8 cellular contexts compared by ENCODE assay signal in genomic region chr1:179025975-179026812, GRCh38. TPM values are rescaled to one million over a fixed set of nuclear protein-coding genes. Genes with fewer than 3 reads are reported as not detected.
DNase-seq lines count a peak whose midpoint lies in the region; ATAC-seq and TF ChIP-seq lines count a peak whose summit lies in the region.

No MANE protein-coding gene starts in this region.

- peak overlapping the region; percentile 78 to 93 (median 90) for H3K27ac Mint-ChIP-seq in nephron
- peak overlapping the region; percentile 95 for H3K27ac Mint-ChIP-seq in stimulated activated naive CD8-positive, alpha-beta T cell treated with anti-CD3 and anti-CD28 coated beads, Interleukin-15, Interleukin-2, amounts not matched to agents 100 ng/mL and 50 ng/mL, for 24 hours

- intact Hi-C loops in Panc1 (cut with micrococcal nuclease; ENCODE audit: unreplicated experiment) = no loop called here

- peak overlapping the region; percentile 90 for H3K9ac ChIP-seq in HUES48 (ENCODE audit: low read depth, low read length)

- ATAC-seq in GM21390 (IDR thresholded peaks at IDR 0.05; ENCODE audit: unreplicated experiment) (peak; percentile 72), Panc1 (peak; percentile 95)

- H3K4me1 Mint-ChIP-seq in nephron = peaks cover 53% of the 10 kb centered on the region
- H3K4me1 Mint-ChIP-seq in stimulated activated naive CD8-positive, alpha-beta T cell treated with anti-CD3 and anti-CD28 coated beads, Interleukin-15, Interleukin-2, amounts not matched to agents 100 ng/mL and 50 ng/mL, for 24 hours (ENCODE audit: low read depth) = peaks cover 43% of the 10 kb centered on the region

- DNase-seq in DMS153 treated with DMSO at 0.1 percent for 48 hours (lab: John Stamatoyannopoulos, UW; ENCODE audit: unreplicated experiment) = peak; percentile 48
- no peak for DNase-seq in Panc1 (ENCODE audit: low read depth, low spot score)
- peak; percentile 70 for DNase-seq in activated T-helper 1 cell treated with Interleukin-2 at 50 U/mL for 16 hours (ENCODE audit: low read depth)
- peak; percentile 59 for DNase-seq in fibroblast of gingiva (ENCODE audit: low read depth)

- H3K36me3 ChIP-seq in HUES48 (ENCODE audit: control insufficient read depth, insufficient read depth, low read length) (no peaks in the 10 kb centered on the region), Panc1 (ENCODE audit: control insufficient read depth, insufficient read depth, low read length) (no peaks in the 10 kb centered on the region; the same call in 1 of the 2 replicates)

- TF ChIP-seq CTCF in Panc1 (IDR thresholded peaks at IDR 0.05) = no peak
- TF ChIP-seq CTCF in nephron (IDR thresholded peaks at IDR 0.05; ENCODE audit: unreplicated experiment in 3 of 3) = no peak

- POLR2A ChIA-PET in Panc1 (lab: Charles Lee) = no interaction called here

- peak overlapping the region; percentile 85 for H3K27ac ChIP-seq in HUES48 (ENCODE audit: low read depth, low read length)
- peak overlapping the region; percentile 94 for H3K27ac ChIP-seq in Panc1 (ENCODE audit: low read length)

- H3K9me3 ChIP-seq in HUES48 (ENCODE audit: control insufficient read depth, insufficient read depth, low read length) (no peaks in the 10 kb centered on the region), Panc1 (ENCODE audit: control insufficient read depth, insufficient read depth, low read depth, low read length) (no peaks in the 10 kb centered on the region)

- peak overlapping the region; percentile 87 to 96 (median 94) for H3K4me3 Mint-ChIP-seq in nephron
- H3K4me3 Mint-ChIP-seq in stimulated activated naive CD8-positive, alpha-beta T cell treated with anti-CD3 and anti-CD28 coated beads, Interleukin-15, Interleukin-2, amounts not matched to agents 100 ng/mL and 50 ng/mL, for 24 hours = peak overlapping the region; percentile 97

- H3K4me1 ChIP-seq in HUES48 (ENCODE audit: control insufficient read depth, insufficient read depth, low read length) (peaks cover 22% of the 10 kb centered on the region), Panc1 (ENCODE audit: control insufficient read depth, insufficient read depth, low read length) (peaks cover 35% of the 10 kb centered on the region)

- H3K4me3 ChIP-seq in HUES48 (ENCODE audit: low read depth, low read length) (peak overlapping the region; percentile 62), Panc1 (ENCODE audit: low read depth in 2 of 2, low read length in 2 of 2) (peak overlapping the region; percentile 88)

- no peaks in the 10 kb centered on the region for H3K27me3 ChIP-seq in HUES48 (ENCODE audit: control insufficient read depth, insufficient read depth, low read length)
- H3K27me3 ChIP-seq in Panc1 (ENCODE audit: control insufficient read depth, insufficient read depth, low read length) = no peaks in the 10 kb centered on the region

- CTCF ChIA-PET in Panc1 (lab: Charles Lee) = no interaction called here

- no peaks in the 10 kb centered on the region for H3K27me3 Mint-ChIP-seq in nephron (ENCODE audit: low read depth)
- H3K27me3 Mint-ChIP-seq in stimulated activated naive CD8-positive, alpha-beta T cell treated with anti-CD3 and anti-CD28 coated beads, Interleukin-15, Interleukin-2, amounts not matched to agents 100 ng/mL and 50 ng/mL, for 24 hours = no peaks in the 10 kb centered on the region

- no peaks in the 10 kb centered on the region for H3K36me3 Mint-ChIP-seq in nephron (ENCODE audit: low read depth)
- no peaks in the 10 kb centered on the region for H3K36me3 Mint-ChIP-seq in stimulated activated naive CD8-positive, alpha-beta T cell treated with anti-CD3 and anti-CD28 coated beads, Interleukin-15, Interleukin-2, amounts not matched to agents 100 ng/mL and 50 ng/mL, for 24 hours (ENCODE audit: low read depth)

- BruUV-seq in Panc1 (replicated peaks; lab: Mats Ljungman, UMichigan) = no TSS peak

- no peaks in the 10 kb centered on the region for H3K9me3 Mint-ChIP-seq in nephron
- H3K9me3 Mint-ChIP-seq in stimulated activated naive CD8-positive, alpha-beta T cell treated with anti-CD3 and anti-CD28 coated beads, Interleukin-15, Interleukin-2, amounts not matched to agents 100 ng/mL and 50 ng/mL, for 24 hours = no peaks in the 10 kb centered on the region

- in situ Hi-C loops in Panc1 (cut with HindIII; ENCODE audit: low pct_unique_long_range_greater_than_20kb, low sequenced_read_pairs) = no loop called here

RNA-seq across cellular contexts. Expression of gene FAM20B, which starts 0.5 kb away (rescaled TPM):
- total RNA-seq in Panc1 (2021; ENCODE audit: unreplicated experiment) = 49.9 TPM
- polyA plus RNA-seq in Panc1 (2012; ENCODE audit: insufficient read length) = 11.1 TPM

RNA-seq across cellular contexts. Expression of gene TOR3A, which starts 55.7 kb away (rescaled TPM):
- 51.5 TPM for total RNA-seq in Panc1 (2021; ENCODE audit: unreplicated experiment)
- polyA plus RNA-seq in Panc1 (2012; ENCODE audit: insufficient read length) = 62.3 TPM
